In genomic region chr17:77460514-77461046, GRCh38 we compare ENCODE assay signal across 8 cellular contexts.
DNase-seq lines count a peak whose midpoint lies in the region; ATAC-seq and TF ChIP-seq lines count a peak whose summit lies in the region.

No MANE protein-coding gene starts in this region.

- H2AFZ ChIP-seq in GM23338 (no peak overlapping the region), fibroblast of lung (ENCODE audit: low read length) (no peak overlapping the region)

- H3K4me1 Mint-ChIP-seq in GM23338 = peaks cover 56% of the 10 kb centered on the region

- DNase-seq in GM23338 (ENCODE audit: low spot score) (no peak), fibroblast of lung (ENCODE audit: low read depth in 2 of 2) (no peak), gastrocnemius medialis (no peak), G401 (ENCODE audit: low spot score) (no peak), medulla oblongata (ENCODE audit: extremely low spot score) (no peak), ascending aorta (ENCODE audit: low spot score in 2 of 2) (no peak)

- H3K36me3 ChIP-seq in GM23338 (ENCODE audit: insufficient read depth) = no peaks in the 10 kb centered on the region
- H3K36me3 ChIP-seq in fibroblast of lung (ENCODE audit: control insufficient read depth, insufficient read depth, low read length) = peaks cover 3% of the 10 kb centered on the region
- no peaks in the 10 kb centered on the region for H3K36me3 ChIP-seq in gastrocnemius medialis
- no peaks in the 10 kb centered on the region for H3K36me3 ChIP-seq in ascending aorta

- peaks cover 29% of the 10 kb centered on the region for H3K4me1 ChIP-seq in GM23338 (ENCODE audit: insufficient read depth)
- H3K4me1 ChIP-seq in fibroblast of lung (ENCODE audit: control insufficient read depth, extremely low read depth, insufficient read depth, low read length) = peaks cover 13% of the 10 kb centered on the region
- peaks cover 12 to 27% of the 10 kb centered on the region in 2 donors for H3K4me1 ChIP-seq in gastrocnemius medialis
- H3K4me1 ChIP-seq in ascending aorta = no peaks in the 10 kb centered on the region

- intact Hi-C loops in gastrocnemius medialis (cut with DNase I; ENCODE audit: low total_unique reads) (no loop called here), ascending aorta (cut with DNase I) (no loop called here)

- no peaks in the 10 kb centered on the region for H3K9me2 ChIP-seq in GM23338 (ENCODE audit: insufficient read depth)

- TF ChIP-seq CTCF in GM23338 (conservative IDR thresholded peaks at IDR 0.05; ENCODE audit: low read depth in 2 of 2) = no peak
- no peak for TF ChIP-seq CTCF in fibroblast of lung (conservative IDR thresholded peaks at IDR 0.05 in 1 of 2, IDR thresholded peaks at IDR 0.05 in 1 of 2; ENCODE audit: low read depth in 1 of 2, low read length in 2 of 2)
- no peak for TF ChIP-seq CTCF in gastrocnemius medialis (IDR thresholded peaks at IDR 0.05 in 4 of 5, conservative IDR thresholded peaks at IDR 0.05 in 1 of 5)
- no peak for TF ChIP-seq CTCF in ascending aorta (IDR thresholded peaks at IDR 0.05)

- peak overlapping the region; percentile 43; the same call in 1 of the 2 replicates for H3K4me2 ChIP-seq in GM23338
- H3K4me2 ChIP-seq in fibroblast of lung (ENCODE audit: extremely low read depth, insufficient read depth, low read length) = no peak overlapping the region

- H3K36me3 Mint-ChIP-seq in GM23338 (ENCODE audit: low read depth) = peaks cover 15% of the 10 kb centered on the region

- H3K9me3 Mint-ChIP-seq in GM23338 = no peaks in the 10 kb centered on the region; the same call in 2 of the 3 replicates

- ATAC-seq in GM23338 (no peak), gastrocnemius medialis (no peak), GM19324 (IDR thresholded peaks at IDR 0.05; ENCODE audit: low FRiP score, unreplicated experiment) (no peak)

- no peaks in the 10 kb centered on the region for H3K9me3 ChIP-seq in fibroblast of lung (ENCODE audit: control insufficient read depth, insufficient read depth, low read depth, low read length)
- no peaks in the 10 kb centered on the region for H3K9me3 ChIP-seq in gastrocnemius medialis
- H3K9me3 ChIP-seq in ascending aorta = no peaks in the 10 kb centered on the region

- peaks cover 8% of the 10 kb centered on the region; the same call in 1 of the 2 replicates for H4K20me1 ChIP-seq in GM23338 (replicated peaks; ENCODE audit: insufficient read depth)
- H4K20me1 ChIP-seq in fibroblast of lung (ENCODE audit: control insufficient read depth, extremely low read depth, insufficient read depth, low read length) = peaks cover 3% of the 10 kb centered on the region

- H3K27ac Mint-ChIP-seq in GM23338 = peak overlapping the region; percentile 48

- H3K27me3 Mint-ChIP-seq in GM23338 (ENCODE audit: insufficient read depth, low read depth, poor library complexity) = peaks cover 27% of the 10 kb centered on the region

- TF ChIP-seq POLR2A in Raji (IDR thresholded peaks at IDR 0.05; ENCODE audit: insufficient read depth, low read depth, low read length) = peak; percentile 51; the same call in 1 of the 2 replicates
- TF ChIP-seq POLR2A in gastrocnemius medialis (IDR thresholded peaks at IDR 0.05) = no peak

- H3K27ac ChIP-seq in GM23338 (ENCODE audit: low read depth) = no peak overlapping the region
- peak overlapping the region; percentile 51 for H3K27ac ChIP-seq in fibroblast of lung (ENCODE audit: insufficient read depth, low read length)
- peak overlapping the region; percentile 57 to 65 (median 60) for H3K27ac ChIP-seq in gastrocnemius medialis
- H3K27ac ChIP-seq in ascending aorta = peak overlapping the region in 1 of 2 donors; percentile 2

- H3K79me2 ChIP-seq in GM23338 (replicated peaks; ENCODE audit: insufficient read depth) = peaks cover 81% of the 10 kb centered on the region
- H3K79me2 ChIP-seq in fibroblast of lung (ENCODE audit: control insufficient read depth, insufficient read depth, low read length) = peaks cover 93% of the 10 kb centered on the region

- no peak overlapping the region for H3K4me3 ChIP-seq in GM23338
- no peak overlapping the region for H3K4me3 ChIP-seq in fibroblast of lung (replicated peaks in 1 of 4; ENCODE audit: control extremely low read depth in 1 of 4, insufficient read depth in 1 of 4, low read depth in 3 of 4, low read length in 4 of 4)
- no peak overlapping the region for H3K4me3 ChIP-seq in gastrocnemius medialis
- H3K4me3 ChIP-seq in ascending aorta = no peak overlapping the region

- H3K27me3 ChIP-seq in GM23338 (ENCODE audit: insufficient read depth) = no peaks in the 10 kb centered on the region
- no peaks in the 10 kb centered on the region for H3K27me3 ChIP-seq in fibroblast of lung (ENCODE audit: control insufficient read depth, insufficient read depth, low read length)
- no peaks in the 10 kb centered on the region for H3K27me3 ChIP-seq in gastrocnemius medialis
- H3K27me3 ChIP-seq in ascending aorta = no peaks in the 10 kb centered on the region

- no peak overlapping the region for H3K9ac ChIP-seq in fibroblast of lung (ENCODE audit: insufficient read depth, low read length)

- H3K4me3 Mint-ChIP-seq in GM23338 = no peak overlapping the region

- peaks cover 6% of the 10 kb centered on the region for H3F3A ChIP-seq in GM23338 (replicated peaks; ENCODE audit: low read depth)

- in situ Hi-C loops in gastrocnemius medialis (cut with MboI; ENCODE audit: low sequenced_read_pairs in 4 of 4) = no loop called here
- in situ Hi-C loops in G401 (cut with HindIII; ENCODE audit: low sequenced_read_pairs) = no loop called here

TF ChIP-seq in GM23338, 12 proteins besides CTCF, POLR2A, EP300 and RAD21 (continues in another document):
- TF ChIP-seq, protein P1, sequence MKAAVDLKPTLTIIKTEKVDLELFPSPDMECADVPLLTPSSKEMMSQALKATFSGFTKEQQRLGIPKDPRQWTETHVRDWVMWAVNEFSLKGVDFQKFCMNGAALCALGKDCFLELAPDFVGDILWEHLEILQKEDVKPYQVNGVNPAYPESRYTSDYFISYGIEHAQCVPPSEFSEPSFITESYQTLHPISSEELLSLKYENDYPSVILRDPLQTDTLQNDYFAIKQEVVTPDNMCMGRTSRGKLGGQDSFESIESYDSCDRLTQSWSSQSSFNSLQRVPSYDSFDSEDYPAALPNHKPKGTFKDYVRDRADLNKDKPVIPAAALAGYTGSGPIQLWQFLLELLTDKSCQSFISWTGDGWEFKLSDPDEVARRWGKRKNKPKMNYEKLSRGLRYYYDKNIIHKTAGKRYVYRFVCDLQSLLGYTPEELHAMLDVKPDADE (IDR thresholded peaks at IDR 0.05) = no peak
- TF ChIP-seq ZNF114 (CRISPR knock-in tag; IDR thresholded peaks at IDR 0.05) (no peak), POLR2AphosphoS5 (IDR thresholded peaks at IDR 0.05; ENCODE audit: low read depth) (no peak), REST (IDR thresholded peaks at IDR 0.05; ENCODE audit: unreplicated experiment) (no peak), STAT1 (IDR thresholded peaks at IDR 0.05; ENCODE audit: unreplicated experiment) (no peak), JUNB (IDR thresholded peaks at IDR 0.05; ENCODE audit: unreplicated experiment) (no peak), CREB1 (CRISPR knock-in tag; IDR thresholded peaks at IDR 0.05; ENCODE audit: low read depth) (no peak)
